1 cellular context compared by ENCODE assay signal in genomic region chr10:117250409-117250808, GRCh38.
TF ChIP-seq lines count a peak whose summit lies in the region.

No MANE protein-coding gene starts in this region.

TF ChIP-seq in GM23338, 12 proteins besides CTCF, POLR2A, EP300 and RAD21 (continued from another document):
- TF ChIP-seq ZNF462 (CRISPR knock-in tag; IDR thresholded peaks at IDR 0.05) (no peak), ZNF114 (CRISPR knock-in tag; IDR thresholded peaks at IDR 0.05) (no peak)
